Comparison of ENCODE assay signal across 14 cellular contexts in the genomic region with DNA sequence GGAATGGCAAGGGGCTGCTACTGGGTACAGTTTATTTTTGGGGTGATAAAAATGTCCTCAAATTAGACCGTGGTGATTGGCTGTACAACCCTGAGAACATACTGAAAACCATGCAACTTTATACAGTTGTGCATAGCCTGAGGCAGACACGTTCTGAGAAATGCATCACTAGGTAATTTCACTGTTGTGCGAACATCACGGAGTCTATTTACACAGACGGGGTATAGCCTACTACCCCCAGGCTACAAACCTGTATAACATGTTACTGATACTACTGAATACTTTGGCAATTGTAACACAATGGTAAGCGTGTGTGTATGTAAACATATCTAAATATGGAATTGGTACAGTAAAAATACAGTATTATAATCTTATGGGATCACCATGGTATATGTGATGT. TPM values are rescaled to one million over a fixed set of nuclear protein-coding genes. Genes with fewer than 3 reads are reported as not detected.
DNase-seq lines count a peak whose midpoint lies in the region; ATAC-seq and TF ChIP-seq lines count a peak whose summit lies in the region.
"Had no signal": no experiment of that assay in that cellular context is flagged by ENCODE, and none has a peak within 500 bp of the region (broad histone marks: within the 10 kb centered on the region; RNA-seq: fewer than 3 reads in every experiment).

No MANE protein-coding gene starts in this region.

- in situ Hi-C loops in ACHN (cut with HindIII; ENCODE audit: low pct_ligation_motif_present, low pct_unique_long_range_greater_than_20kb, low sequenced_read_pairs), result no loop called here

- H3K27ac ChIP-seq in GM23338 (ENCODE audit: low read depth) (peak overlapping the region; percentile 15; the same call in 1 of the 2 replicates), iPS-20b (ENCODE audit: low read length) (peak overlapping the region; percentile 75), SJCRH30 (no peak overlapping the region)
- H3K27ac ChIP-seq: C4-2B had no signal

- H3K9me3 ChIP-seq in iPS-20b (ENCODE audit: insufficient read depth, low read depth, low read length) (no peaks in the 10 kb centered on the region), SJCRH30 (replicated peaks) (no peaks in the 10 kb centered on the region)
- H3K9me3 ChIP-seq: BE2C had no signal

- no peaks in the 10 kb centered on the region; the same call in 1 of the 2 replicates for H4K20me1 ChIP-seq in GM23338 (replicated peaks; ENCODE audit: insufficient read depth)

- H3K4me3 ChIP-seq in GM23338, result no peak overlapping the region
- H3K4me3 ChIP-seq in iPS-20b (ENCODE audit: low read length), result no peak overlapping the region
- H3K4me3 ChIP-seq in SJCRH30, result no peak overlapping the region

- no peak for TF ChIP-seq CTCF in GM23338 (conservative IDR thresholded peaks at IDR 0.05; ENCODE audit: low read depth in 2 of 2)

- ATAC-seq in GM23338 (no peak), HG02642 (IDR thresholded peaks at IDR 0.05; ENCODE audit: poor library complexity, unreplicated experiment) (no peak)

- H3K27ac Mint-ChIP-seq in GM23338, result peak overlapping the region; percentile 68
- H3K27ac Mint-ChIP-seq: CD4-positive, alpha-beta memory T cell; IgD-negative memory B cell had no signal

- peaks cover 13% of the 10 kb centered on the region for H3K4me1 ChIP-seq in GM23338 (ENCODE audit: insufficient read depth)
- peaks cover 28% of the 10 kb centered on the region for H3K4me1 ChIP-seq in iPS-20b (ENCODE audit: insufficient read depth, low read length)
- no peaks in the 10 kb centered on the region for H3K4me1 ChIP-seq in SJCRH30

- no peaks in the 10 kb centered on the region for H3F3A ChIP-seq in GM23338 (replicated peaks; ENCODE audit: low read depth)

- peaks cover 26% of the 10 kb centered on the region for H3K4me1 Mint-ChIP-seq in GM23338

- H3K9ac ChIP-seq in iPS-20b (ENCODE audit: low read depth, low read length), result peak overlapping the region; percentile 62; the same call in 1 of the 2 replicates

- H3K4me2 ChIP-seq in GM23338, result no peak overlapping the region

- H3K36me3 Mint-ChIP-seq in GM23338 (ENCODE audit: low read depth), result peaks cover 31% of the 10 kb centered on the region

- DNase-seq in GM23338 (ENCODE audit: low spot score) (no peak), NCI-H526 treated with DMSO at 0.1 percent for 48 hours (lab: John Stamatoyannopoulos, UW) (peak; percentile 13), SJCRH30 (no peak), inferior parietal cortex (ENCODE audit: extremely low spot score) (no peak), ACHN (no peak)
- DNase-seq: BE2C; CD4-positive, alpha-beta memory T cell; COR-L47; DMS53; GF-D8 had no signal

- no peaks in the 10 kb centered on the region for H3K27me3 Mint-ChIP-seq in GM23338 (ENCODE audit: insufficient read depth, low read depth, poor library complexity)
- H3K27me3 Mint-ChIP-seq: CD4-positive, alpha-beta memory T cell; IgD-negative memory B cell had no signal

- H3K4me3 Mint-ChIP-seq in GM23338, result no peak overlapping the region
- H3K4me3 Mint-ChIP-seq: CD4-positive, alpha-beta memory T cell; IgD-negative memory B cell had no signal

- H3K9me2 ChIP-seq in GM23338 (ENCODE audit: insufficient read depth), result no peaks in the 10 kb centered on the region

- H3K27me3 ChIP-seq in GM23338 (ENCODE audit: insufficient read depth) (no peaks in the 10 kb centered on the region), iPS-20b (ENCODE audit: insufficient read depth, low read length) (no peaks in the 10 kb centered on the region), SJCRH30 (no peaks in the 10 kb centered on the region)
- H3K27me3 ChIP-seq: BE2C had no signal

- peaks cover 56% of the 10 kb centered on the region for H3K79me2 ChIP-seq in GM23338 (replicated peaks; ENCODE audit: insufficient read depth)

- no peak overlapping the region for H2AFZ ChIP-seq in GM23338

- no peaks in the 10 kb centered on the region for H3K9me3 Mint-ChIP-seq in GM23338
- H3K9me3 Mint-ChIP-seq: CD4-positive, alpha-beta memory T cell had no signal

- H3K36me3 ChIP-seq in GM23338 (ENCODE audit: insufficient read depth), result peaks cover 2% of the 10 kb centered on the region; the same call in 1 of the 2 replicates
- H3K36me3 ChIP-seq in iPS-20b (ENCODE audit: insufficient read depth, low read depth, low read length), result peaks cover 20% of the 10 kb centered on the region
- H3K36me3 ChIP-seq in SJCRH30, result peaks cover 15% of the 10 kb centered on the region

TF ChIP-seq in GM23338, 12 proteins besides CTCF, POLR2A, EP300 and RAD21:
- TF ChIP-seq ZNF331 (CRISPR knock-in tag; IDR thresholded peaks at IDR 0.05; ENCODE audit: low read depth) (no peak), EZH2phosphoT487 (IDR thresholded peaks at IDR 0.05; ENCODE audit: unreplicated experiment) (no peak)

RNA-seq across cellular contexts. Expression of a gene that starts 23.6 kb away (rescaled TPM):
- total RNA-seq in GM23338 (2014; rRNA removed; shearing (Covaris generic)), result 40.9 and 45.7 TPM in 2 replicates
- 50.9 and 62.0 TPM in 2 replicates for polyA plus RNA-seq in GM23338 (2016; fragmentation: Nextera tagmentation; extraction: Ambion mirVana)
- total RNA-seq in SJCRH30 (2014; rRNA removed; shearing (Covaris generic)), result 28.4 and 30.2 TPM in 2 replicates
